ENCODE assay signal across 9 cellular contexts in the genomic region with DNA sequence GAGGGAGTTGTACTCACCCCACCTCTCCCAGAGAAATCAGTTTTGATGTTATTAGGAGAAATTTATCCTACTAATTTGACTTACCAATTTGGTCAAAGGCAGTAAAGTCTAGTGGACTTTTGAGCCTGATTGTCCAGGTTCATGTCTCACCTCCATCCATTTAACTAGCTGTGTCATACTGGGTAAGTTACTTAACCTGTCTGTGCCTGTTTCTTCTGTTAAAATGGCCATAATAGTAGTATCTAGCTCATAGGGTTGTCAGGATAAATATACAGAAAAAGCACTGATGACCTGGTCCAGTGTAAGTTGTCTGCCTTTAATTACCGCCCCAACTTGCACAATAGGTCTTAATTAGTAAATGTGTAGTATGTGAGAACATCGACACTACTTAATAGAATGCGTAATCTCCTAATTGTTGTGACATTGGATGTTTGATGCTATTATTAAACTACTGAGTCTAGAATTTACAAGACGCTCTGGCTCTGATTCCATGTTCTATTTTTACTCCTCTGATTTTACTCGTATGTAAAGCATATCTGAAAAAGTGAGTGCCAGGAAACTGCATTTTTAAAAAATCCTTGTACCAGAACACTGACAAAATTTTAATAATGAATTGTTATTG. TPM values are rescaled to one million over a fixed set of nuclear protein-coding genes. Genes with fewer than 3 reads are reported as not detected.
DNase-seq lines count a peak whose midpoint lies in the region; ATAC-seq and TF ChIP-seq lines count a peak whose summit lies in the region.
"Had no signal": no experiment of that assay in that cellular context is flagged by ENCODE, and none has a peak within 500 bp of the region (broad histone marks: within the 10 kb centered on the region; RNA-seq: fewer than 3 reads in every experiment).

No MANE protein-coding gene starts in this region.

- H3K4me3 Mint-ChIP-seq in activated CD4-positive, alpha-beta T cell treated with anti-CD3 and anti-CD28 coated beads, Interleukin-2, amount 10 ng/mL, durations not matched to agents 7 days and 5 days, result peak overlapping the region; percentile 96
- peak overlapping the region; percentile 96 for H3K4me3 Mint-ChIP-seq in type B pancreatic cell

- H3K27me3 Mint-ChIP-seq in activated CD4-positive, alpha-beta T cell treated with anti-CD3 and anti-CD28 coated beads, Interleukin-2, amount 10 ng/mL, durations not matched to agents 7 days and 5 days, result peaks cover 11% of the 10 kb centered on the region
- H3K27me3 Mint-ChIP-seq in type B pancreatic cell, result peaks cover 14% of the 10 kb centered on the region

- peak overlapping the region; percentile 97 for H3K27ac Mint-ChIP-seq in activated CD4-positive, alpha-beta T cell treated with anti-CD3 and anti-CD28 coated beads, Interleukin-2, amount 10 ng/mL, durations not matched to agents 7 days and 5 days
- peak overlapping the region; percentile 96 for H3K27ac Mint-ChIP-seq in type B pancreatic cell

- H3K4me3 ChIP-seq in breast epithelium (peak overlapping the region; percentile 72 to 94 (median 93)), lower lobe of right lung (peak overlapping the region; percentile 89)

- H3K4me1 Mint-ChIP-seq in activated CD4-positive, alpha-beta T cell treated with anti-CD3 and anti-CD28 coated beads, Interleukin-2, amount 10 ng/mL, durations not matched to agents 7 days and 5 days, result peaks cover 43% of the 10 kb centered on the region
- H3K4me1 Mint-ChIP-seq in type B pancreatic cell (ENCODE audit: unreplicated experiment), result peaks cover 19% of the 10 kb centered on the region

- H3K4me1 ChIP-seq in breast epithelium, result no peaks in the 10 kb centered on the region
- H3K4me1 ChIP-seq in lower lobe of right lung, result peaks cover 25% of the 10 kb centered on the region

- intact Hi-C loops in breast epithelium (cut with DNase I; ENCODE audit: low total_unique reads), result no loop called here
- intact Hi-C loops in lower lobe of right lung (cut with DNase I), result no loop called here

- no peak for DNase-seq in activated CD4-positive, alpha-beta T cell treated with anti-CD3 and anti-CD28 coated beads, Interleukin-2, amount 10 ng/mL, durations not matched to agents 7 days and 5 days
- DNase-seq in activated CD4-positive, alpha-beta T cell treated with anti-CD3 and anti-CD28 coated beads for 1 hour, result no peak
- DNase-seq in breast epithelium (ENCODE audit: low spot score in 2 of 2), result no peak
- DNase-seq in lower lobe of right lung, result no peak
- DNase-seq in type B pancreatic cell (ENCODE audit: extremely low spot score, unreplicated experiment), result no peak
- no peak for DNase-seq in stimulated activated CD4-positive, alpha-beta T cell treated with anti-CD3 and anti-CD28 coated beads, Interleukin-15, amount 100 ng/mL, for 24 hours
- no peak for DNase-seq in dedifferentiated amniotic fluid mesenchymal stem cell (ENCODE audit: extremely low spot score)
- DNase-seq: DMS 273 treated with DMSO at 0.1 percent for 48 hours had no signal

- H3K36me3 ChIP-seq in breast epithelium, result no peaks in the 10 kb centered on the region
- H3K36me3 ChIP-seq in lower lobe of right lung, result peaks cover 5% of the 10 kb centered on the region

- peaks cover 49% of the 10 kb centered on the region for H3K36me3 Mint-ChIP-seq in activated CD4-positive, alpha-beta T cell treated with anti-CD3 and anti-CD28 coated beads, Interleukin-2, amount 10 ng/mL, durations not matched to agents 7 days and 5 days (ENCODE audit: low read depth)
- peaks cover 41% of the 10 kb centered on the region for H3K36me3 Mint-ChIP-seq in type B pancreatic cell

- peaks cover 27% of the 10 kb centered on the region for H3K9me3 Mint-ChIP-seq in activated CD4-positive, alpha-beta T cell treated with anti-CD3 and anti-CD28 coated beads, Interleukin-2, amount 10 ng/mL, durations not matched to agents 7 days and 5 days
- no peaks in the 10 kb centered on the region for H3K9me3 Mint-ChIP-seq in type B pancreatic cell

- no peak for TF ChIP-seq POLR2A in breast epithelium (IDR thresholded peaks at IDR 0.05)

- H3K27me3 ChIP-seq in breast epithelium (no peaks in the 10 kb centered on the region), lower lobe of right lung (ENCODE audit: low read depth) (no peaks in the 10 kb centered on the region)

- ATAC-seq in lower lobe of right lung (no peak), HG03457 (IDR thresholded peaks at IDR 0.05; ENCODE audit: unreplicated experiment) (no peak)

- POLR2A ChIA-PET in activated CD4-positive, alpha-beta T cell treated with anti-CD3 and anti-CD28 coated beads, Interleukin-2, amount 10 ng/mL, durations not matched to agents 7 days and 5 days (lab: Charles Lee), result no interaction called here

- H3K27ac ChIP-seq in breast epithelium (peak overlapping the region; percentile 96 to 100), lower lobe of right lung (peak overlapping the region; percentile 96)

- CTCF ChIA-PET in activated CD4-positive, alpha-beta T cell treated with anti-CD3 and anti-CD28 coated beads, Interleukin-2, amount 10 ng/mL, durations not matched to agents 7 days and 5 days (lab: Charles Lee), result interaction anchor here (0.7 kb wide), 2 partner anchors 9 to 130 kb away, joined by 3 to 4 read pairs; no protein-coding TSS in a partner anchor

- TF ChIP-seq CTCF in breast epithelium (IDR thresholded peaks at IDR 0.05), result no peak
- no peak for TF ChIP-seq CTCF in lower lobe of right lung (IDR thresholded peaks at IDR 0.05)
- no peak for TF ChIP-seq CTCF in type B pancreatic cell (conservative IDR thresholded peaks at IDR 0.05)

- H3K9me3 ChIP-seq in breast epithelium (peaks cover 0 to 13% of the 10 kb centered on the region in 2 donors), lower lobe of right lung (peaks cover 26% of the 10 kb centered on the region)

RNA-seq across cellular contexts. Expression of gene RAB21, which starts 1.5 kb away (rescaled TPM):
- 10 to 100 TPM; 65.5 to 81.7 TPM for total RNA-seq in activated CD4-positive, alpha-beta T cell treated with anti-CD3 and anti-CD28 coated beads, Interleukin-2, amount 10 ng/mL, durations not matched to agents 7 days and 5 days
- total RNA-seq in breast epithelium (10 to 100 TPM; 22.1 to 26.9 (median 22.6) TPM), lower lobe of right lung (67.1 TPM), type B pancreatic cell (ENCODE audit: low replicate concordance) (53.8 and 59.7 TPM in 2 replicates)
